Comparison of ENCODE assay signal across 8 cellular contexts in genomic region chr15:98649996-98650870, GRCh38. TPM values are rescaled to one million over a fixed set of nuclear protein-coding genes. Genes with fewer than 3 reads are reported as not detected.
DNase-seq lines count a peak whose midpoint lies in the region; ATAC-seq and TF ChIP-seq lines count a peak whose summit lies in the region.

No MANE protein-coding gene starts in this region.

- no peaks in the 10 kb centered on the region for H3K9me3 ChIP-seq in Loucy (ENCODE audit: insufficient read depth, low read depth, low read length)
- no peaks in the 10 kb centered on the region for H3K9me3 ChIP-seq in naive thymus-derived CD4-positive, alpha-beta T cell (ENCODE audit: control insufficient read depth in 2 of 3, low read length in 3 of 3)
- no peaks in the 10 kb centered on the region for H3K9me3 ChIP-seq in tibial artery

- peaks cover 45% of the 10 kb centered on the region for H3K4me1 Mint-ChIP-seq in activated T-cell treated with anti-CD3 and anti-CD28 coated beads, Interleukin-2, amount 50 U/mL, for 24 hours (ENCODE audit: low read depth)
- peaks cover 31 to 54% (median 40%) of the 10 kb centered on the region in 7 donors for H3K4me1 Mint-ChIP-seq in naive thymus-derived CD4-positive, alpha-beta T cell

- ATAC-seq in esophagus mucosa (peak; percentile 27), GM21786 (IDR thresholded peaks at IDR 0.05; ENCODE audit: unreplicated experiment) (no peak)
- peak; percentile 25 for ATAC-seq in naive thymus-derived CD4-positive, alpha-beta T cell

- H3K9me3 Mint-ChIP-seq in activated T-cell treated with anti-CD3 and anti-CD28 coated beads, Interleukin-2, amount 50 U/mL, for 24 hours: no peaks in the 10 kb centered on the region
- H3K9me3 Mint-ChIP-seq in naive thymus-derived CD4-positive, alpha-beta T cell: peaks cover 0 to 6% (median 0%) of the 10 kb centered on the region in 11 donors

- peaks cover 42% of the 10 kb centered on the region for H3K27me3 Mint-ChIP-seq in activated T-cell treated with anti-CD3 and anti-CD28 coated beads, Interleukin-2, amount 50 U/mL, for 24 hours
- peaks cover 0 to 44% (median 0%) of the 10 kb centered on the region in 5 donors for H3K27me3 Mint-ChIP-seq in naive thymus-derived CD4-positive, alpha-beta T cell

- H3K27ac ChIP-seq in naive thymus-derived CD4-positive, alpha-beta T cell (ENCODE audit: low read depth, low read length): peak overlapping the region; percentile 82
- peak overlapping the region; percentile 96 to 97 for H3K27ac ChIP-seq in tibial artery

- peaks cover 7% of the 10 kb centered on the region for H3K36me3 Mint-ChIP-seq in activated T-cell treated with anti-CD3 and anti-CD28 coated beads, Interleukin-2, amount 50 U/mL, for 24 hours (ENCODE audit: low read depth)
- H3K36me3 Mint-ChIP-seq in naive thymus-derived CD4-positive, alpha-beta T cell: peaks cover 0 to 4% (median 0%) of the 10 kb centered on the region in 5 donors

- H2AFZ ChIP-seq in Loucy (ENCODE audit: low read length): no peak overlapping the region

- POLR2A ChIA-PET in naive thymus-derived CD4-positive, alpha-beta T cell (lab: Charles Lee): interaction anchor here (0.6 to 6.4 kb wide), 12 partner anchors 9 to 1276 kb away, joined by 3 to 76 read pairs (median 4); no protein-coding TSS in a partner anchor

- no peaks in the 10 kb centered on the region for H3F3A ChIP-seq in Loucy (ENCODE audit: low read depth)

- peak overlapping the region; percentile 71 for H3K9ac ChIP-seq in Loucy (ENCODE audit: low read depth, low read length, poor library complexity, severe bottlenecking)

- CTCF ChIA-PET in naive thymus-derived CD4-positive, alpha-beta T cell (lab: Charles Lee): interaction anchor here (0.6 to 1.8 kb wide), 3 partner anchors 8 to 51 kb away, joined by 3 to 6 read pairs (median 6); no protein-coding TSS in a partner anchor

- peak; percentile 37 for DNase-seq in Ammon's horn (ENCODE audit: low spot score)
- DNase-seq in activated T-cell treated with anti-CD3 and anti-CD28 coated beads, Interleukin-2, amount 50 U/mL, for 24 hours: peak; percentile 67
- peak; percentile 45 to 76 (median 73) for DNase-seq in naive thymus-derived CD4-positive, alpha-beta T cell
- peak in 1 of 2 donors; percentile 76 for DNase-seq in tibial artery
- no peak for DNase-seq in NCI-H2196 (lab: John Stamatoyannopoulos, UW; ENCODE audit: unreplicated experiment)

- peak overlapping the region; percentile 89 for H3K4me2 ChIP-seq in Loucy (ENCODE audit: low read depth, low read length, poor library complexity, severe bottlenecking)

- intact Hi-C loops in naive thymus-derived CD4-positive, alpha-beta T cell (cut with micrococcal nuclease): loop anchor here (2.0 to 10.0 kb wide), 6 partner anchors 129 to 1952 kb away; partner anchors contain the start of genes ASB7 (in 2 of the 2), LINS1 (in 2 of the 2), MEF2A (in 2 of the 2) and ARRDC4 (in 1 of the 2)
- intact Hi-C loops in tibial artery (cut with DNase I; ENCODE audit: low total_unique reads): loop anchor here (10.0 kb wide), 1 partner anchor 415 kb away; no protein-coding TSS in a partner anchor

- TF ChIP-seq CTCF in Loucy (conservative IDR thresholded peaks at IDR 0.05; ENCODE audit: low read length): no peak
- no peak for TF ChIP-seq CTCF in tibial artery (IDR thresholded peaks at IDR 0.05)

- H3K27ac Mint-ChIP-seq in activated T-cell treated with anti-CD3 and anti-CD28 coated beads, Interleukin-2, amount 50 U/mL, for 24 hours: peak overlapping the region; percentile 93
- peak overlapping the region; percentile 80 to 100 (median 99) for H3K27ac Mint-ChIP-seq in naive thymus-derived CD4-positive, alpha-beta T cell

- H3K79me2 ChIP-seq in Loucy (ENCODE audit: insufficient read depth, low read length): peaks cover 59% of the 10 kb centered on the region

- H3K36me3 ChIP-seq in Loucy (ENCODE audit: insufficient read depth, low read length): no peaks in the 10 kb centered on the region
- peaks cover 0 to 3% (median 0%) of the 10 kb centered on the region in 3 experiments for H3K36me3 ChIP-seq in naive thymus-derived CD4-positive, alpha-beta T cell (ENCODE audit: control insufficient read depth in 2 of 3, insufficient read depth in 3 of 3, low read length in 3 of 3)
- H3K36me3 ChIP-seq in tibial artery: no peaks in the 10 kb centered on the region

- H4K20me1 ChIP-seq in Loucy (ENCODE audit: insufficient read depth, low read length, poor library complexity, severe bottlenecking): peaks cover 54% of the 10 kb centered on the region

- H3K9me2 ChIP-seq in Loucy (replicated peaks; ENCODE audit: low read depth, low read length): no peaks in the 10 kb centered on the region

- H3K4me3 ChIP-seq in Loucy (ENCODE audit: low read length, poor library complexity, severe bottlenecking) (peak overlapping the region; percentile 73), tibial artery (peak overlapping the region; percentile 90 to 95)
- H3K4me3 ChIP-seq in naive thymus-derived CD4-positive, alpha-beta T cell (ENCODE audit: low read length): peak overlapping the region; percentile 61

- H3K4me1 ChIP-seq in Loucy (ENCODE audit: insufficient read depth, low read length, poor library complexity, severe bottlenecking) (peaks cover 49% of the 10 kb centered on the region), tibial artery (peaks cover 0 to 30% (median 11%) of the 10 kb centered on the region in 4 donors)
- peaks cover 0 to 27% of the 10 kb centered on the region in 2 donors for H3K4me1 ChIP-seq in naive thymus-derived CD4-positive, alpha-beta T cell (ENCODE audit: control insufficient read depth in 2 of 2, insufficient read depth in 2 of 2, low read length in 2 of 2)

- H3K4me3 Mint-ChIP-seq in activated T-cell treated with anti-CD3 and anti-CD28 coated beads, Interleukin-2, amount 50 U/mL, for 24 hours: peak overlapping the region; percentile 83
- peak overlapping the region; percentile 89 to 99 (median 98) for H3K4me3 Mint-ChIP-seq in naive thymus-derived CD4-positive, alpha-beta T cell

- H3K27me3 ChIP-seq in Loucy (ENCODE audit: insufficient read depth, low read length, poor library complexity, severe bottlenecking) (peaks cover 16% of the 10 kb centered on the region), tibial artery (no peaks in the 10 kb centered on the region)
- peaks cover 0 to 12% of the 10 kb centered on the region in 2 donors for H3K27me3 ChIP-seq in naive thymus-derived CD4-positive, alpha-beta T cell (ENCODE audit: control insufficient read depth in 2 of 2, insufficient read depth in 2 of 2, low read length in 2 of 2)

RNA-seq across cellular contexts. Expression of gene IGF1R, which starts 1.9 kb away (rescaled TPM):
- total RNA-seq in esophagus mucosa: 21.2 TPM
- total RNA-seq in naive thymus-derived CD4-positive, alpha-beta T cell: 100 to 1,000 TPM in 3 of 5 experiments, 10 to 100 TPM in 2; 37.4 to 167 (median 124) TPM
- 10 to 100 TPM in 1 of 2 donors, 1 to 10 TPM in 1; 8.4 to 10.7 TPM for polyA plus RNA-seq in naive thymus-derived CD4-positive, alpha-beta T cell
